Comparison of ENCODE assay signal across 1 cellular context in genomic region chr11:12131943-12132789, GRCh38.
TF ChIP-seq lines count a peak whose summit lies in the region.

No MANE protein-coding gene starts in this region.

TF ChIP-seq in endothelial cell of umbilical vein, 7 proteins besides CTCF, POLR2A, EP300 and RAD21 (continued from another document):
- no peak for TF ChIP-seq MAX (IDR thresholded peaks at IDR 0.05; ENCODE audit: insufficient read depth, insufficient read length)
- TF ChIP-seq JUN (IDR thresholded peaks at IDR 0.05; ENCODE audit: borderline replicate concordance, insufficient read depth, insufficient read length, low read depth): no peak
- no peak for TF ChIP-seq FOS (IDR thresholded peaks at IDR 0.05; ENCODE audit: borderline replicate concordance, insufficient read depth, low read length)
- no peak for TF ChIP-seq MYC (IDR thresholded peaks at IDR 0.05; ENCODE audit: low read depth, low read length)
